ENCODE assay signal across 13 cellular contexts in the genomic region with DNA sequence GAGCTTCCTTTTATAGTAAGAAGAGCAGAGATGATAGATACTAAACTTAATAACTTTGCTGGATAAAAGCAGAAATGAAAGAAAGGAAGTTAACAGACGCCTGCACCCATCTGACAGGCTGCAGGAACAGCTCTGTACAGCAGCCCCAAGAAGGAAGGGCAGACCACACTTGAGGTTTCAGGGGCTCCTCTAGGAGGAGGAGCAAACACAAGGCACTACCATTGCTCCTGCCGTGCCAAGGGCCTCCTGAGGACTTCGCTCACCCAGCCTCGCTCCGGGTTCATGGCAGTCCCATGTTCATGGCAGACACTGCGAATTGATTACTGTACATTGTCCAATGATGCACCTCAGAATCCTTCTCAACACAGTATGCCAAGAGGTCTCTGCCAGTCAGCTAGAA.
DNase-seq lines count a peak whose midpoint lies in the region; ATAC-seq, FAIRE-seq and TF ChIP-seq lines count a peak whose summit lies in the region.
"Had no signal": no experiment of that assay in that cellular context is flagged by ENCODE, and none has a peak within 500 bp of the region (broad histone marks: within the 10 kb centered on the region; RNA-seq: fewer than 3 reads in every experiment).

No MANE protein-coding gene starts in this region.

- H3K27ac Mint-ChIP-seq in memory B cell, result no peak overlapping the region

- H3K4me1 ChIP-seq in liver (ENCODE audit: control insufficient read depth in 4 of 4, insufficient read depth in 4 of 4, low read length in 3 of 4), result peaks cover 33 to 70% (median 57%) of the 10 kb centered on the region in 4 donors
- H3K4me1 ChIP-seq in HepG2 (ENCODE audit: insufficient read depth, low read length), result 0 out of 2 replicates have a peak, but pooled peaks cover 7% of the 10 kb centered on the region
- H3K4me1 ChIP-seq in gastroesophageal sphincter, result peaks cover 0 to 52% (median 20%) of the 10 kb centered on the region in 3 donors
- H3K4me1 ChIP-seq in hepatocyte (ENCODE audit: insufficient read depth), result no peaks in the 10 kb centered on the region

- WGBS in liver, result 63% methylated on average over 6 of the region's 6 CpGs
- 29% methylated on average over 1 of the region's 6 CpGs for WGBS in HepG2 (ENCODE audit: low lambda C conversion rate)
- WGBS in gastroesophageal sphincter (ENCODE audit: low coverage in 1 of 2), 2 donors, result 79 to 89% methylated on average over 5 of the region's 6 CpGs
- 95% methylated on average over 6 of the region's 6 CpGs for WGBS in hepatocyte (ENCODE audit: low lambda C conversion rate, missing lambda C conversion rate)

- ATAC-seq in HepG2 (no peak), memory B cell (ENCODE audit: low read depth) (peak; percentile 63), gastroesophageal sphincter (no peak), GM19351 (IDR thresholded peaks at IDR 0.05; ENCODE audit: unreplicated experiment) (no peak)
- ATAC-seq: esophagus mucosa had no signal

- CTCF ChIA-PET in HepG2 (lab: Yijun Ruan, JAX; ENCODE audit: low intra/inter-chr PET ratio, low total read pairs), result no interaction called here

- H3K27ac ChIP-seq in liver (ENCODE audit: low read depth in 1 of 2, low read length in 2 of 2) (peak overlapping the region; percentile 83 to 88), HepG2 (ENCODE audit: extremely low read length, insufficient read depth, low read length) (no peak overlapping the region), gastroesophageal sphincter (peak overlapping the region in 1 of 4 donors; percentile 20), hepatocyte (no peak overlapping the region)

- H3K9ac ChIP-seq in liver (ENCODE audit: low read depth in 1 of 2, low read length in 2 of 2) (peak overlapping the region; percentile 29 to 63), HepG2 (ENCODE audit: insufficient read depth, low read depth, low read length) (no peak overlapping the region)

- no peak for TF ChIP-seq POLR2A in HepG2 (IDR thresholded peaks at IDR 0.05; ENCODE audit: insufficient read depth in 1 of 2, low read depth in 2 of 2, low read length in 2 of 2)
- no peak for TF ChIP-seq POLR2A in gastroesophageal sphincter (IDR thresholded peaks at IDR 0.05)

- H3K79me2 ChIP-seq in HepG2 (ENCODE audit: insufficient read depth, low read length) (no peaks in the 10 kb centered on the region), hepatocyte (no peaks in the 10 kb centered on the region)

- TF ChIP-seq RAD21 in liver (IDR thresholded peaks at IDR 0.05), result no peak
- TF ChIP-seq RAD21 in HepG2 (CRISPR knock-in tag; IDR thresholded peaks at IDR 0.05), result no peak

- H3K27me3 ChIP-seq in liver (ENCODE audit: control insufficient read depth in 4 of 4, insufficient read depth in 4 of 4, low read length in 3 of 4) (no peaks in the 10 kb centered on the region), HepG2 (ENCODE audit: control insufficient read depth in 1 of 2, insufficient read depth in 2 of 2, low read length in 2 of 2) (peaks cover 0 to 35% of the 10 kb centered on the region in 2 experiments; a peak in 2 of 5 replicates), gastroesophageal sphincter (no peaks in the 10 kb centered on the region), hepatocyte (no peaks in the 10 kb centered on the region)

- TF ChIP-seq EP300 in HepG2 (IDR thresholded peaks at IDR 0.05; ENCODE audit: low read depth in 2 of 2, low read length in 2 of 2) (no peak), HepG2 (CRISPR knock-in tag; IDR thresholded peaks at IDR 0.05; ENCODE audit: borderline replicate concordance) (no peak), gastroesophageal sphincter (IDR thresholded peaks at IDR 0.05) (no peak)

- H3K4me3 ChIP-seq in liver (ENCODE audit: low read depth in 1 of 3, low read length in 3 of 3), result peak overlapping the region in 1 of 3 donors; percentile 3
- no peak overlapping the region for H3K4me3 ChIP-seq in HepG2 (replicated peaks in 1 of 3; ENCODE audit: insufficient read depth in 1 of 3, low read depth in 2 of 3, low read length in 3 of 3)
- H3K4me3 ChIP-seq in gastroesophageal sphincter, result no peak overlapping the region
- H3K4me3 ChIP-seq in hepatocyte, result no peak overlapping the region
- H3K4me3 ChIP-seq: lung had no signal

- no peak overlapping the region for H2AFZ ChIP-seq in HepG2 (ENCODE audit: low read length)
- no peak overlapping the region for H2AFZ ChIP-seq in hepatocyte

- DNase-seq in HepG2 (ENCODE audit: low spot score) (no peak), UCSD-AML1 (lab: John Stamatoyannopoulos, UW; ENCODE audit: unreplicated experiment) (peak; percentile 40), memory B cell (ENCODE audit: low spot score in 2 of 2) (no peak), hepatocyte (ENCODE audit: low spot score) (no peak), glomerular visceral epithelial cell (ENCODE audit: extremely low spot score) (no peak)
- DNase-seq: DMS53, NCI-H510A treated with DMSO at 0.1 percent for 48 hours, T1000 had no signal

- H3K4me2 ChIP-seq in HepG2 (ENCODE audit: low read depth, low read length) (no peak overlapping the region), hepatocyte (no peak overlapping the region)

- H3K27me3 Mint-ChIP-seq in memory B cell, result peaks cover 1% of the 10 kb centered on the region

- no peaks in the 10 kb centered on the region for H3K9me3 Mint-ChIP-seq in memory B cell

- no peak for FAIRE-seq in HepG2 (lab: Jason Lieb, UNC)

- H3K4me3 Mint-ChIP-seq in memory B cell, result no peak overlapping the region

- no peaks in the 10 kb centered on the region for H3K36me3 ChIP-seq in liver (ENCODE audit: control insufficient read depth in 4 of 4, insufficient read depth in 3 of 4, low read depth in 1 of 4, low read length in 3 of 4)
- no peaks in the 10 kb centered on the region for H3K36me3 ChIP-seq in HepG2 (replicated peaks in 1 of 2; ENCODE audit: control insufficient read depth in 1 of 2, insufficient read depth in 2 of 2, low read length in 2 of 2)
- H3K36me3 ChIP-seq in gastroesophageal sphincter, result peaks cover 0 to 16% of the 10 kb centered on the region in 2 donors
- no peaks in the 10 kb centered on the region for H3K36me3 ChIP-seq in hepatocyte (replicated peaks; ENCODE audit: insufficient read depth, low read depth)

- H3K9me3 ChIP-seq in liver (ENCODE audit: control insufficient read depth in 4 of 4, low read length in 3 of 4) (no peaks in the 10 kb centered on the region), HepG2 (ENCODE audit: low read length) (no peaks in the 10 kb centered on the region), gastroesophageal sphincter (no peaks in the 10 kb centered on the region), hepatocyte (ENCODE audit: low read depth) (no peaks in the 10 kb centered on the region)

- no TSS peak for BruUV-seq in HepG2 (replicated peaks; lab: Mats Ljungman, UMichigan)

- TF ChIP-seq CTCF in liver (IDR thresholded peaks at IDR 0.05; ENCODE audit: low read depth, low read length, missing input control), result no peak
- no peak for TF ChIP-seq CTCF in HepG2 (CRISPR knock-in tag; IDR thresholded peaks at IDR 0.05)
- TF ChIP-seq CTCF in gastroesophageal sphincter (IDR thresholded peaks at IDR 0.05), result no peak
- no peak for TF ChIP-seq CTCF in hepatocyte (IDR thresholded peaks at IDR 0.05; ENCODE audit: poor library complexity)

- H3K9me2 ChIP-seq in hepatocyte (replicated peaks; ENCODE audit: insufficient read depth), result no peaks in the 10 kb centered on the region

- in situ Hi-C loops in HepG2 (cut with HindIII; ENCODE audit: extremely low pct_ligation_motif_present, low pct_unique_long_range_greater_than_20kb), result no loop called here

- peaks cover 10% of the 10 kb centered on the region for H3K4me1 Mint-ChIP-seq in memory B cell

- intact Hi-C loops in HepG2 (cut with micrococcal nuclease; ENCODE audit: unreplicated experiment), result no loop called here

- H4K20me1 ChIP-seq in HepG2 (ENCODE audit: insufficient read depth, low read length) (no peaks in the 10 kb centered on the region), hepatocyte (ENCODE audit: insufficient read depth, poor library complexity, severe bottlenecking) (peaks cover 3% of the 10 kb centered on the region)

- POLR2A ChIA-PET in HepG2 (lab: Yijun Ruan, JAX), result no interaction called here

- no peaks in the 10 kb centered on the region for H3K36me3 Mint-ChIP-seq in memory B cell

TF ChIP-seq in liver, 16 proteins besides CTCF, POLR2A, EP300 and RAD21:
- TF ChIP-seq SP1 (IDR thresholded peaks at IDR 0.05) (no peak), YY1 (IDR thresholded peaks at IDR 0.05) (peak; percentile 9)

TF ChIP-seq in HepG2, 621 proteins besides CTCF, POLR2A, EP300 and RAD21 (continues in another document):
- TF ChIP-seq ZMYM2 (CRISPR knock-in tag; IDR thresholded peaks at IDR 0.05) (no peak), MIXL1 (CRISPR knock-in tag; IDR thresholded peaks at IDR 0.05) (no peak), KAT7 (CRISPR knock-in tag; IDR thresholded peaks at IDR 0.05; ENCODE audit: borderline replicate concordance) (no peak), ZKSCAN1 (IDR thresholded peaks at IDR 0.05; ENCODE audit: low read length) (no peak), MIER2 (CRISPR knock-in tag; IDR thresholded peaks at IDR 0.05) (no peak), NR2F1 (CRISPR knock-in tag; IDR thresholded peaks at IDR 0.05) (no peak)
- TF ChIP-seq, protein P1, sequence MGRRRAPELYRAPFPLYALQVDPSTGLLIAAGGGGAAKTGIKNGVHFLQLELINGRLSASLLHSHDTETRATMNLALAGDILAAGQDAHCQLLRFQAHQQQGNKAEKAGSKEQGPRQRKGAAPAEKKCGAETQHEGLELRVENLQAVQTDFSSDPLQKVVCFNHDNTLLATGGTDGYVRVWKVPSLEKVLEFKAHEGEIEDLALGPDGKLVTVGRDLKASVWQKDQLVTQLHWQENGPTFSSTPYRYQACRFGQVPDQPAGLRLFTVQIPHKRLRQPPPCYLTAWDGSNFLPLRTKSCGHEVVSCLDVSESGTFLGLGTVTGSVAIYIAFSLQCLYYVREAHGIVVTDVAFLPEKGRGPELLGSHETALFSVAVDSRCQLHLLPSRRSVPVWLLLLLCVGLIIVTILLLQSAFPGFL (CRISPR knock-in tag; IDR thresholded peaks at IDR 0.05), result no peak

Comparison
In these comparisons a context has a peak if more than half of its experiments do, and no peak if none do; other contexts are left out.
1. H3K27ac ChIP-seq: peak in liver (2 of 2); none in HepG2 (single experiment) and hepatocyte (single experiment).